ENCODE assay signal across 2 cellular contexts in the genomic region with DNA sequence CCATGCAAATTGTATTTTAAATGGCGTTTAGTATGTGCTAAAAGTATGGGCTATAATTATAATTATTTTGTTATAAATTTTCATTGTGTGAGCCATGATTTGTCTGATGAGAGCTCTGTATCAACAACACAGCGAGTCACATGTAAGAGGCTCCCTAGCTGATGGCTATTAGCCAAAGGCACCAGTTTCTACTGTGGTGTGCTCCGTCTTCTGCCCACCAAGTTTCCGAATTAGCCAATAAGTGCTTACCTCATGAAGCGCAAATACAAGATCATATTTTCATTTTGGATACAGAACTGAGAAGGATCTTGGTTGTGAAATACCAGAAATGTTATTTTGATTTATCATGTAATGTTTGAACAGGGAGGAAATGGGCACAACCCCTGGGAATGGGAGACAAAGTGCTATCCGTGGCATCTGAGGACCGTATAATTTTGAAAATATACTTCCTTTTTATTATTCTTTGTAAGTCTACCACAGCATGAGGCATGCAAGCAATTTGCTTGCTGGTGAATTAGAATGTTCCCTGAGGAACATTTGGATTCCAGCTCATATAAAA.
TF ChIP-seq lines count a peak whose summit lies in the region.

No MANE protein-coding gene starts in this region.

TF ChIP-seq in SK-N-SH, 30 proteins besides CTCF, POLR2A, EP300 and RAD21 (continued from another document):
- TF ChIP-seq, protein P1, sequence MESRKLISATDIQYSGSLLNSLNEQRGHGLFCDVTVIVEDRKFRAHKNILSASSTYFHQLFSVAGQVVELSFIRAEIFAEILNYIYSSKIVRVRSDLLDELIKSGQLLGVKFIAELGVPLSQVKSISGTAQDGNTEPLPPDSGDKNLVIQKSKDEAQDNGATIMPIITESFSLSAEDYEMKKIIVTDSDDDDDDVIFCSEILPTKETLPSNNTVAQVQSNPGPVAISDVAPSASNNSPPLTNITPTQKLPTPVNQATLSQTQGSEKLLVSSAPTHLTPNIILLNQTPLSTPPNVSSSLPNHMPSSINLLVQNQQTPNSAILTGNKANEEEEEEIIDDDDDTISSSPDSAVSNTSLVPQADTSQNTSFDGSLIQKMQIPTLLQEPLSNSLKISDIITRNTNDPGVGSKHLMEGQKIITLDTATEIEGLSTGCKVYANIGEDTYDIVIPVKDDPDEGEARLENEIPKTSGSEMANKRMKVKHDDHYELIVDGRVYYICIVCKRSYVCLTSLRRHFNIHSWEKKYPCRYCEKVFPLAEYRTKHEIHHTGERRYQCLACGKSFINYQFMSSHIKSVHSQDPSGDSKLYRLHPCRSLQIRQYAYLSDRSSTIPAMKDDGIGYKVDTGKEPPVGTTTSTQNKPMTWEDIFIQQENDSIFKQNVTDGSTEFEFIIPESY (IDR thresholded peaks at IDR 0.05; ENCODE audit: borderline replicate concordance, low read depth) = no peak
- TF ChIP-seq GATA2 (CRISPR knock-in tag; IDR thresholded peaks at IDR 0.05) = no peak
- TF ChIP-seq NRF1 (IDR thresholded peaks at IDR 0.05; ENCODE audit: low read depth, low read length) = no peak
- TF ChIP-seq RXRA (IDR thresholded peaks at IDR 0.05; ENCODE audit: borderline replicate concordance, low read depth) = no peak
- TF ChIP-seq MXI1 (IDR thresholded peaks at IDR 0.05; ENCODE audit: low read depth, low read length) = no peak
- TF ChIP-seq SMC3 (IDR thresholded peaks at IDR 0.05; ENCODE audit: low read depth, low read length) = no peak
- no peak for TF ChIP-seq FOXJ3 (CRISPR knock-in tag; IDR thresholded peaks at IDR 0.05)
- TF ChIP-seq YY1 (IDR thresholded peaks at IDR 0.05; ENCODE audit: low read depth) = no peak
- no peak for TF ChIP-seq RFX5 (IDR thresholded peaks at IDR 0.05; ENCODE audit: low read length)
- no peak for TF ChIP-seq MEF2A (IDR thresholded peaks at IDR 0.05; ENCODE audit: borderline replicate concordance, low read depth)
- TF ChIP-seq RCOR1 (IDR thresholded peaks at IDR 0.05; ENCODE audit: low read length) = no peak
- TF ChIP-seq TAF1 (IDR thresholded peaks at IDR 0.05; ENCODE audit: borderline replicate concordance, low read depth, low read length) = no peak
- no peak for TF ChIP-seq TEAD4 (IDR thresholded peaks at IDR 0.05; ENCODE audit: borderline replicate concordance, insufficient read depth)
- no peak for TF ChIP-seq GABPA (IDR thresholded peaks at IDR 0.05; ENCODE audit: low read depth)
- no peak for TF ChIP-seq EZH2phosphoT487 (IDR thresholded peaks at IDR 0.05; ENCODE audit: borderline replicate concordance, low read depth)
- no peak for TF ChIP-seq ELF1 (IDR thresholded peaks at IDR 0.05)

TF ChIP-seq in SK-N-SH treated with all-trans-retinoic acid at 6 μM for 48 hours, 23 proteins besides CTCF, POLR2A, EP300 and RAD21 (continued from another document):
- no peak for TF ChIP-seq ZNF565 (CRISPR knock-in tag; conservative IDR thresholded peaks at IDR 0.05; ENCODE audit: low read depth)
- no peak for TF ChIP-seq SNAI2 (CRISPR knock-in tag; IDR thresholded peaks at IDR 0.05)
- no peak for TF ChIP-seq ISL1 (CRISPR knock-in tag; IDR thresholded peaks at IDR 0.05)
